15 cellular contexts compared by ENCODE assay signal in genomic region chr9:9893837-9894236, GRCh38.
"Had no signal": no experiment of that assay in that cellular context is flagged by ENCODE, and none has a peak within 500 bp of the region (broad histone marks: within the 10 kb centered on the region; RNA-seq: fewer than 3 reads in every experiment).

No MANE protein-coding gene starts in this region.

- H3K4me3 Mint-ChIP-seq: activated CD4-positive, alpha-beta T cell treated with anti-CD3 and anti-CD28 coated beads, Interleukin-2, amount 10 ng/mL, durations not matched to agents 7 days and 5 days; activated naive CD4-positive, alpha-beta T cell treated with anti-CD3 and anti-CD28 coated beads, Interleukin-2, amount 10 ng/mL, durations not matched to agents 7 days and 5 days; activated T-helper 17 cell treated with anti-CD3 and anti-CD28 coated beads, Interleukin-2, amount 50 U/mL, for 72 hours; brain; natural killer cell; WTC11 had no signal

- H3K36me3 Mint-ChIP-seq: activated naive CD4-positive, alpha-beta T cell treated with anti-CD3 and anti-CD28 coated beads, Interleukin-2, amount 10 ng/mL, durations not matched to agents 7 days and 5 days; brain; natural killer cell; WTC11 had no signal

- DNase-seq: activated CD4-positive, alpha-beta T cell treated with anti-CD3 and anti-CD28 coated beads, Interleukin-2, amount 10 ng/mL, durations not matched to agents 7 days and 5 days; activated CD8-positive, alpha-beta memory T cell treated with anti-CD3 and anti-CD28 coated beads for 24 hours; activated naive CD4-positive, alpha-beta T cell treated with anti-CD3 and anti-CD28 coated beads, Interleukin-2, amount 10 ng/mL, durations not matched to agents 7 days and 5 days; glutamatergic neuron; left colon; natural killer cell; nucleus accumbens; right cardiac atrium; T-helper 1 cell; thyroid gland had no signal

- ATAC-seq: activated T-helper 17 cell treated with anti-CD3 and anti-CD28 coated beads, Interleukin-2, amount 50 U/mL, for 72 hours; left colon; natural killer cell; right cardiac atrium; WTC11 had no signal

- H3K27me3 Mint-ChIP-seq: activated CD4-positive, alpha-beta T cell treated with anti-CD3 and anti-CD28 coated beads, Interleukin-2, amount 10 ng/mL, durations not matched to agents 7 days and 5 days; activated naive CD4-positive, alpha-beta T cell treated with anti-CD3 and anti-CD28 coated beads, Interleukin-2, amount 10 ng/mL, durations not matched to agents 7 days and 5 days; activated T-helper 17 cell treated with anti-CD3 and anti-CD28 coated beads, Interleukin-2, amount 50 U/mL, for 72 hours; brain had no signal

- H3K4me2 ChIP-seq: smooth muscle cell had no signal

- H3K27me3 ChIP-seq: thyroid gland had no signal

- H3K36me3 ChIP-seq: thyroid gland had no signal

- H3K9me3 ChIP-seq: thyroid gland had no signal

- H3K27ac Mint-ChIP-seq: activated CD4-positive, alpha-beta T cell treated with anti-CD3 and anti-CD28 coated beads, Interleukin-2, amount 10 ng/mL, durations not matched to agents 7 days and 5 days; activated naive CD4-positive, alpha-beta T cell treated with anti-CD3 and anti-CD28 coated beads, Interleukin-2, amount 10 ng/mL, durations not matched to agents 7 days and 5 days; activated T-helper 17 cell treated with anti-CD3 and anti-CD28 coated beads, Interleukin-2, amount 50 U/mL, for 72 hours; brain; natural killer cell; WTC11 had no signal

- H3K4me1 Mint-ChIP-seq: activated CD4-positive, alpha-beta T cell treated with anti-CD3 and anti-CD28 coated beads, Interleukin-2, amount 10 ng/mL, durations not matched to agents 7 days and 5 days; activated naive CD4-positive, alpha-beta T cell treated with anti-CD3 and anti-CD28 coated beads, Interleukin-2, amount 10 ng/mL, durations not matched to agents 7 days and 5 days; activated T-helper 17 cell treated with anti-CD3 and anti-CD28 coated beads, Interleukin-2, amount 50 U/mL, for 72 hours; brain; natural killer cell had no signal

- H3K4me3 ChIP-seq: SK-N-MC, smooth muscle cell, thyroid gland had no signal

- H3K27ac ChIP-seq: SK-N-MC, thyroid gland had no signal

- H3K9me3 Mint-ChIP-seq: activated CD4-positive, alpha-beta T cell treated with anti-CD3 and anti-CD28 coated beads, Interleukin-2, amount 10 ng/mL, durations not matched to agents 7 days and 5 days; activated T-helper 17 cell treated with anti-CD3 and anti-CD28 coated beads, Interleukin-2, amount 50 U/mL, for 72 hours; brain; WTC11 had no signal

- H3K4me1 ChIP-seq: thyroid gland had no signal
